ENCODE assay signal across 8 cellular contexts in the genomic region with DNA sequence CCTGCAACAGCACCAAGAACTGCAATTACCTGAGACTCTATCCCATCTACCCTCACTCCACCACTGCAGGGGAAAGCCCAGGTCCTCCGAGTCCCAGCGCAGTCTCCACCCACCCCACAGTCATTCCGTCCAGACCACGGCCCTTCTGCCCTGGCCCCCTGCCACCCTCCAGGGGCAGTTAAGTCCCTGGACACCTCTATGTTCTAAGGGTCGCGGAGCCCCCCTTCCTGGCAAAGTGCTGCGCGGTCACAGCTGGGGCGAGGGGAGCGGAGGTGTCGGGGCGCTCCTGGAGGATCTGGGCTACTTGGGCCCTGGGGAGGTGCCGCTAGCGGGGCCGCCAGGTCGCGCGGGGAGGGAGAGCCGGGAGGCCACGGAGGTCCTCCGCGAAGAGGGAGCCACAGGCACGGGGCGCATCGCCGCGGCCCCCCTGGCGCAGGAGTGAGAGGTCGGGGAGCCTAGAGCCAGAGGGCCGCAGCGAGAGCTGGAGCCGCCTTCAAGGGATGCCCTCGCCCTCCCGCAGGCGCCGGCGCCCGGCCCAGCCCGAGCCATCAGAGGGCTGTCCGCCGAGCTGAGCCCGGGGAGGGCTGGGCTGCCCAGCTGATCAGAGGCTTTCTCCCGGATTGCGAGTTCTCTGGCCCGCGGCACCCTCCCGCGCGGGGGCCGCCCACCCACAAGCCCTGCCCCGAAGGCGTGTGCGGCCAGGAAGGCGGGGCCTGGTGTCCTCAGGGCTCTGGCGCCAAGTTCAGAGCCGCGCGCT. TPM values are rescaled to one million over a fixed set of nuclear protein-coding genes. Genes with fewer than 3 reads are reported as not detected.
A peak's percentile ranks its signal among the peaks of the same experiment; 100 is the strongest.
DNase-seq lines count a peak whose midpoint lies in the region; TF ChIP-seq lines count a peak whose summit lies in the region.

No MANE protein-coding gene starts in this region.

- no peak for TF ChIP-seq POLR2A in spleen (IDR thresholded peaks at IDR 0.05)

- intact Hi-C loops in spleen (cut with DNase I; ENCODE audit: low total_unique reads) = no loop called here

- H3K36me3 ChIP-seq in spleen = no peaks in the 10 kb centered on the region

- H3K27me3 ChIP-seq in spleen (replicated peaks in 1 of 7) = peaks cover 0 to 32% (median 0%) of the 10 kb centered on the region in 7 donors

- peak overlapping the region in 5 of 8 donors; percentile 44 to 78 (median 63) for H3K27ac ChIP-seq in spleen

- peak overlapping the region; percentile 29; the same call in 1 of the 2 replicates for H3K4me3 ChIP-seq in GM08714 (ENCODE audit: low read length)
- H3K4me3 ChIP-seq in spleen = peak overlapping the region; percentile 30 to 73 (median 55)

- DNase-seq in HuH-7.5 (ENCODE audit: low spot score) (peak; percentile 36), cerebellar cortex (ENCODE audit: low spot score) (peak; percentile 24), islet precursor cell (peak; percentile 91), spleen (peak; percentile 96), NCI-H1092 (lab: John Stamatoyannopoulos, UW) (no peak), NCI-H187 treated with DMSO at 0.1 percent for 48 hours (lab: John Stamatoyannopoulos, UW) (no peak)
- peak; percentile 27 to 60 (median 48) for DNase-seq in activated CD4-positive, CD25-positive, alpha-beta regulatory T cell (lab: John Stamatoyannopoulos, UW)

- 2 to 20% (median 4%) methylated on average over 18 to 58 of the region's 58 CpGs for WGBS in spleen, 5 donors

- no peaks in the 10 kb centered on the region for H3K9me3 ChIP-seq in spleen

- TF ChIP-seq CTCF in spleen (IDR thresholded peaks at IDR 0.05 in 8 of 11, conservative IDR thresholded peaks at IDR 0.05 in 3 of 11) = peak in 2 of 11 experiments; percentile 16 to 26

- H3K4me1 ChIP-seq in spleen = peaks cover 0 to 50% (median 27%) of the 10 kb centered on the region in 6 donors

RNA-seq across cellular contexts. Expression of a gene that starts 4.2 kb away (rescaled TPM):
- total RNA-seq in spleen = 1 to 10 TPM in 1 of 7 donors, under 1 TPM in 4, not detected in 2; 0.20 to 1.1 (median 0.42) TPM
- polyA plus RNA-seq in spleen = under 1 TPM in 2 of 3 donors, not detected in 1; 0.03 to 0.42 TPM

Comparison
In these comparisons a context has a peak if more than half of its experiments do, and no peak if none do; other contexts are left out.
1. DNase-seq: peak in HuH-7.5 (single experiment), activated CD4-positive, CD25-positive, alpha-beta regulatory T cell (4 of 4), cerebellar cortex (single experiment), islet precursor cell (single experiment) and spleen (single experiment); none in NCI-H1092 (single experiment) and NCI-H187 treated with DMSO at 0.1 percent for 48 hours (single experiment).